24 cellular contexts compared by ENCODE assay signal in the genomic region with DNA sequence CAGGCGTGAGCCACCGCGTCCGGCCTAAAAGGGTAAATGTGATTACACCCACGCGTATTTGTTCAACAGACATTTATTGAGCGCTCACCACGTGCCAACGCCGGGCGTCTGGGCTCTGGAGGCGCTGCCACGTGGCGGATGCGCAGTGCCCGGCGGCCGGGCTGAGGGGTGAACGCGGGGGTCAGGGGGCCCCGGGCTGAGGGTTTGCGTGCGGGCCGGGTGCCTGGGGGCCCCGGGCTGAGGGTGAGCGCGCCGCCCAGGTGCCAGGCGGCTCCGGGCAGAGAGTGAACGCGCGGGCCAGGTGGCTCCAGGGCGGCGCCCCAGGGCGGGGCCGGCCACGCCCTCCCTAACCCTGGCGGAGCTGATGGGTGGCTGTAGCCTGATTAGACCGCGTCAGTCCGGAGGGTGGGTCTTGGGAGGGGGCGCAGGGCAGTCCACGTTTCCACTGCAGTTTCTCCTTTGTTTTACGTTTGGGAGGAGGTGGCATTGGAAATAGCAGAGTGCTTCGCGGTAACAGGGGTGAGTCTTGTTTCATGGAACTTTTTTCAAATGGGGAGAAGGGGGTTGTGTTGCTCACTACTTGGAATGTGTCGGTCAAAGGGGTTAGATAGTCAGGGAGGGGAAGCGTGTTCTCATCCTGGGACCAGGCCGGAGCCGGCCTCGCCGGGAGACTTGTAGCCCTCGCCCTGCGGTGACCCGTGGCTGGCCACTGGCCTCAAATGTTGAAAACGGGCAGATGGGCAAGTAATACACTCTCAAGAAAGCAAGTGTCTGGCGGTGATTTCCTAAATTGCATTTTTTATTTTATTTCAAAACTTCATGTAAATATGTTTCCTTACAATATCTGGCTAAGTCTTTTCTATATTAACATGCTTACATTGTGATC. TPM values are rescaled to one million over a fixed set of nuclear protein-coding genes. Genes with fewer than 3 reads are reported as not detected.
DNase-seq lines count a peak whose midpoint lies in the region; ATAC-seq, FAIRE-seq and TF ChIP-seq lines count a peak whose summit lies in the region.
"Had no signal": no experiment of that assay in that cellular context is flagged by ENCODE, and none has a peak within 500 bp of the region (broad histone marks: within the 10 kb centered on the region; RNA-seq: fewer than 3 reads in every experiment).

ZFP42 (plus strand) TSS at position 450 of the 886 bp plus-strand sequence. CDS start 7,037 bp downstream, outside the sequence.

- H2AFZ ChIP-seq in K562 (ENCODE audit: low read depth, low read length): no peak within 1 kb of the TSS

- in situ Hi-C loops in K562 (cut with MboI): no loop called here

- H3K4me3 ChIP-seq in K562 (no peak within 1 kb of the TSS), iPS-18a (ENCODE audit: low read length) (peak within 1 kb of the TSS; percentile 95), tibial nerve (no peak within 1 kb of the TSS)
- H3K4me3 ChIP-seq: upper lobe of left lung had no signal

- no peak within 1 kb of the TSS for H3K9ac ChIP-seq in K562 (ENCODE audit: insufficient read depth in 1 of 2, low read depth in 2 of 2, low read length in 2 of 2)
- H3K9ac ChIP-seq in iPS-18a (ENCODE audit: low read length): peak within 1 kb of the TSS; percentile 100

- no peak for FAIRE-seq in K562 (lab: Jason Lieb, UNC)
- FAIRE-seq: A204.1, endometrium had no signal

- peaks cover 40% of the 10 kb centered on the region for H3K9me3 Mint-ChIP-seq in nephron progenitor cell
- H3K9me3 Mint-ChIP-seq in activated T-helper 2 cell treated with anti-CD3 and anti-CD28 coated beads, Interferon-gamma antibody, Interleukin-2, Interleukin-4, amounts not matched to agents 10 μg/mL and 5 μg/mL and 100 μg/mL, durations not matched to agents 14 hours and 24 hours and 36 hours: peaks cover 36% of the 10 kb centered on the region

- DNase-seq in Daoy (ENCODE audit: low read depth) (peak; percentile 64), K562 (ENCODE audit: extremely low read depth in 1 of 4, low spot score in 3 of 4) (no peak), nephron progenitor cell (peak; percentile 26), tibial nerve (ENCODE audit: low spot score in 2 of 2) (no peak), SK-N-DZ (ENCODE audit: low spot score) (no peak), EL (no peak)
- DNase-seq in activated T-helper 2 cell treated with anti-CD3 and anti-CD28 coated beads, Interferon-gamma antibody, Interleukin-2, Interleukin-4, amounts not matched to agents 10 μg/mL and 5 μg/mL and 100 μg/mL, durations not matched to agents 14 hours and 24 hours and 36 hours (ENCODE audit: low spot score): no peak
- DNase-seq: activated CD8-positive, alpha-beta T cell treated with anti-CD3 and anti-CD28 coated beads for 36 hours; DMS79; foreskin melanocyte; NCI-H1417 treated with DMSO at 0.1 percent for 48 hours; NK-92 treated with Interleukin-12 subunit alpha and Interleukin-12 subunit beta, amount 100 ng/mL, for 24 hours; WERI-Rb-1 had no signal

- no peak for TF ChIP-seq CTCF in K562 (IDR thresholded peaks at IDR 0.05 in 2 of 3, conservative IDR thresholded peaks at IDR 0.05 in 1 of 3; ENCODE audit: insufficient read depth in 2 of 3, low read depth in 1 of 3, low read length in 3 of 3)
- no peak for TF ChIP-seq CTCF in nephron progenitor cell (IDR thresholded peaks at IDR 0.05)
- no peak for TF ChIP-seq CTCF in tibial nerve (IDR thresholded peaks at IDR 0.05)

- peak within 1 kb of the TSS; percentile 82 for H3K4me3 Mint-ChIP-seq in nephron progenitor cell
- H3K4me3 Mint-ChIP-seq in activated T-helper 2 cell treated with anti-CD3 and anti-CD28 coated beads, Interferon-gamma antibody, Interleukin-2, Interleukin-4, amounts not matched to agents 10 μg/mL and 5 μg/mL and 100 μg/mL, durations not matched to agents 14 hours and 24 hours and 36 hours (ENCODE audit: low read depth): no peak within 1 kb of the TSS
- H3K4me3 Mint-ChIP-seq: activated CD8-positive, alpha-beta T cell treated with anti-CD3 and anti-CD28 coated beads for 36 hours; activated T-helper 1 cell treated with anti-CD3 and anti-CD28 coated beads, Interleukin-12 subunit alpha, Interleukin-12 subunit beta, Interleukin-2, Interleukin-4 antibody, amounts not matched to agents 30 ng/mL and 10 ng/mL and 1 ng/mL, durations not matched to agents 14 hours and 24 hours and 36 hours; central memory CD8-positive, alpha-beta T cell; stimulated activated effector memory CD8-positive, alpha-beta T cell treated with anti-CD3 and anti-CD28 coated beads, Interleukin-12 subunit alpha, Interleukin-12 subunit beta, amount 100 ng/mL, for 72 hours had no signal

- no peaks in the 10 kb centered on the region for H4K20me1 ChIP-seq in K562 (replicated peaks; ENCODE audit: control insufficient read depth, insufficient read depth, low read length)

- H3K36me3 Mint-ChIP-seq in nephron progenitor cell (ENCODE audit: low read depth): peaks cover 25% of the 10 kb centered on the region
- H3K36me3 Mint-ChIP-seq in activated T-helper 2 cell treated with anti-CD3 and anti-CD28 coated beads, Interferon-gamma antibody, Interleukin-2, Interleukin-4, amounts not matched to agents 10 μg/mL and 5 μg/mL and 100 μg/mL, durations not matched to agents 14 hours and 24 hours and 36 hours (ENCODE audit: low read depth): no peaks in the 10 kb centered on the region
- H3K36me3 Mint-ChIP-seq: stimulated activated effector memory CD8-positive, alpha-beta T cell treated with anti-CD3 and anti-CD28 coated beads, Interleukin-12 subunit alpha, Interleukin-12 subunit beta, amount 100 ng/mL, for 72 hours had no signal

- no peak within 1 kb of the TSS for H3K4me2 ChIP-seq in K562 (ENCODE audit: insufficient read depth, low read length)

- H3K9me1 ChIP-seq in K562 (ENCODE audit: control insufficient read depth, insufficient read depth, low read length): no peaks in the 10 kb centered on the region

- H3K79me2 ChIP-seq in K562 (ENCODE audit: control insufficient read depth, insufficient read depth, low read length): no peaks in the 10 kb centered on the region

- TF ChIP-seq EP300 in K562 (IDR thresholded peaks at IDR 0.05; ENCODE audit: low read length) (no peak), tibial nerve (IDR thresholded peaks at IDR 0.05) (no peak)

- no TSS peak for BruUV-seq in K562 (replicated peaks; lab: Mats Ljungman, UMichigan)

- POLR2A ChIA-PET in K562 (lab: Yijun Ruan, JAX): no interaction called here

- H3K27me3 ChIP-seq in K562 (ENCODE audit: control insufficient read depth in 2 of 2, insufficient read depth in 2 of 2, low read length in 2 of 2) (no peaks in the 10 kb centered on the region; a peak in 1 of 5 replicates), iPS-18a (ENCODE audit: control insufficient read depth, insufficient read depth, low read length) (no peaks in the 10 kb centered on the region), tibial nerve (peaks cover 0 to 8% of the 10 kb centered on the region in 2 donors)
- H3K27me3 ChIP-seq: upper lobe of left lung had no signal

- TF ChIP-seq RAD21 in K562 (CRISPR knock-in tag; conservative IDR thresholded peaks at IDR 0.05 in 1 of 2, IDR thresholded peaks at IDR 0.05 in 1 of 2): no peak

- intact Hi-C loops in K562 (cut with micrococcal nuclease): no loop called here
- intact Hi-C loops in activated T-helper 2 cell treated with anti-CD3 and anti-CD28 coated beads, Interferon-gamma antibody, Interleukin-2, Interleukin-4, amounts not matched to agents 10 μg/mL and 5 μg/mL and 100 μg/mL, durations not matched to agents 14 hours and 24 hours and 36 hours (cut with micrococcal nuclease): no loop called here

- H3K27me3 Mint-ChIP-seq in nephron progenitor cell (ENCODE audit: low read depth, poor library complexity): peaks cover 29% of the 10 kb centered on the region
- no peaks in the 10 kb centered on the region for H3K27me3 Mint-ChIP-seq in activated T-helper 2 cell treated with anti-CD3 and anti-CD28 coated beads, Interferon-gamma antibody, Interleukin-2, Interleukin-4, amounts not matched to agents 10 μg/mL and 5 μg/mL and 100 μg/mL, durations not matched to agents 14 hours and 24 hours and 36 hours (ENCODE audit: low read depth)
- H3K27me3 Mint-ChIP-seq: central memory CD8-positive, alpha-beta T cell had no signal

- no peak within 1 kb of the TSS for H3K27ac ChIP-seq in K562 (ENCODE audit: extremely low read depth, low read depth, low read length)
- peak within 1 kb of the TSS; percentile 98 for H3K27ac ChIP-seq in iPS-18a (ENCODE audit: low read length)
- no peak within 1 kb of the TSS for H3K27ac ChIP-seq in tibial nerve
- H3K27ac ChIP-seq: RWPE1, upper lobe of left lung, WERI-Rb-1 had no signal

- H3K9me3 ChIP-seq in K562 (replicated peaks; ENCODE audit: control insufficient read depth, insufficient read depth, low read depth, low read length) (no peaks in the 10 kb centered on the region), iPS-18a (ENCODE audit: control insufficient read depth, low read depth, low read length) (no peaks in the 10 kb centered on the region), tibial nerve (peaks cover 0 to 28% (median 0%) of the 10 kb centered on the region in 4 donors)

- H3K27ac Mint-ChIP-seq in nephron progenitor cell: no peak within 1 kb of the TSS
- no peak within 1 kb of the TSS for H3K27ac Mint-ChIP-seq in activated T-helper 2 cell treated with anti-CD3 and anti-CD28 coated beads, Interferon-gamma antibody, Interleukin-2, Interleukin-4, amounts not matched to agents 10 μg/mL and 5 μg/mL and 100 μg/mL, durations not matched to agents 14 hours and 24 hours and 36 hours
- H3K27ac Mint-ChIP-seq: activated CD8-positive, alpha-beta T cell treated with anti-CD3 and anti-CD28 coated beads for 36 hours; activated T-helper 1 cell treated with anti-CD3 and anti-CD28 coated beads, Interleukin-12 subunit alpha, Interleukin-12 subunit beta, Interleukin-2, Interleukin-4 antibody, amounts not matched to agents 30 ng/mL and 10 ng/mL and 1 ng/mL, durations not matched to agents 14 hours and 24 hours and 36 hours; stimulated activated effector memory CD8-positive, alpha-beta T cell treated with anti-CD3 and anti-CD28 coated beads, Interleukin-12 subunit alpha, Interleukin-12 subunit beta, amount 100 ng/mL, for 72 hours had no signal

- peaks cover 13% of the 10 kb centered on the region for H3K4me1 Mint-ChIP-seq in nephron progenitor cell
- H3K4me1 Mint-ChIP-seq in activated T-helper 2 cell treated with anti-CD3 and anti-CD28 coated beads, Interferon-gamma antibody, Interleukin-2, Interleukin-4, amounts not matched to agents 10 μg/mL and 5 μg/mL and 100 μg/mL, durations not matched to agents 14 hours and 24 hours and 36 hours (ENCODE audit: low read depth): no peaks in the 10 kb centered on the region
- H3K4me1 Mint-ChIP-seq: central memory CD8-positive, alpha-beta T cell; stimulated activated effector memory CD8-positive, alpha-beta T cell treated with anti-CD3 and anti-CD28 coated beads, Interleukin-12 subunit alpha, Interleukin-12 subunit beta, amount 100 ng/mL, for 72 hours had no signal

- H3K36me3 ChIP-seq in K562 (ENCODE audit: control insufficient read depth, insufficient read depth, low read length): no peaks in the 10 kb centered on the region
- peaks cover 27% of the 10 kb centered on the region for H3K36me3 ChIP-seq in iPS-18a (ENCODE audit: control insufficient read depth, low read depth, low read length)
- H3K36me3 ChIP-seq in tibial nerve: no peaks in the 10 kb centered on the region
- H3K36me3 ChIP-seq: upper lobe of left lung, WERI-Rb-1 had no signal

- H3K4me1 ChIP-seq in K562 (replicated peaks in 1 of 2; ENCODE audit: control insufficient read depth in 2 of 2, insufficient read depth in 2 of 2, low read length in 2 of 2) (peaks cover 0 to 5% of the 10 kb centered on the region in 2 experiments; a peak in 1 of 5 replicates), iPS-18a (ENCODE audit: control insufficient read depth, low read depth, low read length) (peaks cover 24% of the 10 kb centered on the region), tibial nerve (peaks cover 0 to 6% (median 0%) of the 10 kb centered on the region in 4 donors)

- WGBS in K562 (ENCODE audit: insufficient coverage, low coverage, missing lambda C conversion rate): 29% methylated on average over 39 of the region's 58 CpGs
- WGBS in tibial nerve, 2 donors: 24 to 26% methylated on average over 42 to 48 of the region's 58 CpGs

- CTCF ChIA-PET in K562 (lab: Yijun Ruan, JAX; ENCODE audit: low intra/inter-chr PET ratio): no interaction called here

- TF ChIP-seq POLR2A in K562 (conservative IDR thresholded peaks at IDR 0.05) (no peak), tibial nerve (IDR thresholded peaks at IDR 0.05) (no peak)

- 0 out of 3 replicates have a peak, but pooled peaks have one; percentile 26 for ATAC-seq in K562
- ATAC-seq: activated CD8-positive, alpha-beta T cell treated with anti-CD3 and anti-CD28 coated beads for 36 hours; stimulated activated effector memory CD8-positive, alpha-beta T cell treated with anti-CD3 and anti-CD28 coated beads, Interleukin-12 subunit alpha, Interleukin-12 subunit beta, amount 100 ng/mL, for 72 hours had no signal

RNA-seq across cellular contexts. Expression of gene ZFP42, which starts in this region (rescaled TPM):
- 23.8 and 31.0 TPM in 2 replicates for total RNA-seq in Daoy (2014; rRNA removed; shearing (Covaris generic))
- 0.14 and 0.18 TPM in 2 replicates for total RNA-seq in K562 (2011; cell fraction: chromatin; rRNA removed; ENCODE audit: low replicate concordance)
- 0.26 TPM in 1 of 2 replicates, not detected in the other for total RNA-seq in K562 (2011; cell fraction: nucleolus; rRNA removed)
- 0.22 TPM in 1 of 2 replicates, not detected in the other for total RNA-seq in K562 (2011; cell fraction: nucleoplasm; rRNA removed)
- total RNA-seq in K562 (2014; rRNA removed) (0.09 and 0.12 TPM in 2 replicates), K562 (2014; rRNA removed; fragmentation: Illumina TruSeq; extraction: Trizol) (0.13 and 0.18 TPM in 2 replicates), K562 (2015; rRNA removed; fragmentation: Illumina TruSeq; extraction: Trizol) (0.08 and 0.18 TPM in 2 replicates), K562 (2021) (0.20 and 0.31 TPM in 2 replicates), tibial nerve (not detected)
- polyA plus RNA-seq in K562 (2011; rRNA removed) (0.49 and 0.64 TPM in 2 replicates), K562 (2014; fragmentation: Illumina TruSeq; extraction: Trizol) (0.17 and 0.21 TPM in 2 replicates), K562 (2014; fragmentation: Nextera tagmentation; extraction: Ambion mirVana) (under 1 TPM; 0.15 to 0.27 TPM), K562 (2014; rRNA removed) (0.08 and 0.41 TPM in 2 replicates)
- 0.28 and 0.31 TPM in 2 replicates for polyA plus RNA-seq in K562 (2011; cell fraction: cytosol; rRNA removed)
- 0.10 and 0.11 TPM in 2 replicates for polyA plus RNA-seq in K562 (2011; cell fraction: nucleus; rRNA removed)
- polyA plus RNA-seq in K562 (2012): 0.03 and 0.10 TPM in 2 replicates
- 0.35 and 0.69 TPM in 2 replicates for polyA minus RNA-seq in K562 (2011; rRNA and poly(A)+ RNA removed)
- 0.57 TPM in 1 of 2 replicates, not detected in the other for polyA minus RNA-seq in K562 (2011; cell fraction: cytosol; rRNA and poly(A)+ RNA removed)
- polyA minus RNA-seq in K562 (2011; cell fraction: nucleus; rRNA and poly(A)+ RNA removed): 0.13 and 0.22 TPM in 2 replicates
- 0.07 TPM in 1 of 2 replicates, not detected in the other for total RNA-seq in activated T-helper 2 cell treated with anti-CD3 and anti-CD28 coated beads, Interferon-gamma antibody, Interleukin-2, Interleukin-4, amounts not matched to agents 10 μg/mL and 5 μg/mL and 100 μg/mL, durations not matched to agents 14 hours and 24 hours and 36 hours
- polyA plus RNA-seq in SK-N-DZ (2014; cell fraction: cytosol; rRNA removed): not detected in 2 replicates
- polyA plus RNA-seq in SK-N-DZ (2014; cell fraction: nucleus; rRNA removed): not detected in 2 replicates
- total RNA-seq: activated CD8-positive, alpha-beta T cell treated with anti-CD3 and anti-CD28 coated beads for 36 hours; LHCN-M2; myocyte; T-helper 1 cell treated with Interleukin-12 subunit alpha and Interleukin-12 subunit beta and Interleukin-4 antibody, amounts not matched to agents 30 ng/mL and 1 ng/mL, for 36 hours had no signal

Comparison
In these comparisons a context has a peak if more than half of its experiments do, and no peak if none do; other contexts are left out.
1. RNA of gene ZFP42 (total RNA-seq): 23.8 to 31.0 TPM in Daoy; 0.08 to 0.31 TPM in K562, not detected in tibial nerve and 0.07 TPM in activated T-helper 2 cell treated with anti-CD3 and anti-CD28 coated beads, Interferon-gamma antibody, Interleukin-2, Interleukin-4, amounts not matched to agents 10 μg/mL and 5 μg/mL and 100 μg/mL, durations not matched to agents 14 hours and 24 hours and 36 hours; every median in the first group is over 10 times any median in the second.
2. Peak in ATAC-seq in K562; RNA of the gene not detected or under 1 TPM.
3. DNase-seq: peak in Daoy (single experiment) and nephron progenitor cell (single experiment); none in K562 (0 of 4), tibial nerve (0 of 2), activated T-helper 2 cell treated with anti-CD3 and anti-CD28 coated beads, Interferon-gamma antibody, Interleukin-2, Interleukin-4, amounts not matched to agents 10 μg/mL and 5 μg/mL and 100 μg/mL, durations not matched to agents 14 hours and 24 hours and 36 hours (single experiment), SK-N-DZ (single experiment) and EL (single experiment).